ENCODE assay signal across 10 cellular contexts in genomic region chr2:74764429-74765272, GRCh38.
DNase-seq lines count a peak whose midpoint lies in the region; ATAC-seq and TF ChIP-seq lines count a peak whose summit lies in the region.
"Had no signal": no experiment of that assay in that cellular context is flagged by ENCODE, and none has a peak within 500 bp of the region (broad histone marks: within the 10 kb centered on the region; RNA-seq: fewer than 3 reads in every experiment).

No MANE protein-coding gene starts in this region.

- H3K79me2 ChIP-seq in fibroblast of lung (ENCODE audit: control insufficient read depth, insufficient read depth, low read length), result no peaks in the 10 kb centered on the region

- H3K27ac Mint-ChIP-seq in activated CD4-positive, alpha-beta T cell treated with anti-CD3 and anti-CD28 coated beads, Interleukin-2, amount 10 ng/mL, durations not matched to agents 24 days and 14 days, result no peak overlapping the region

- peaks cover 9% of the 10 kb centered on the region for H3K4me1 ChIP-seq in fibroblast of lung (ENCODE audit: control insufficient read depth, extremely low read depth, insufficient read depth, low read length)

- H3K27me3 ChIP-seq in fibroblast of lung (ENCODE audit: control insufficient read depth, insufficient read depth, low read length), result no peaks in the 10 kb centered on the region

- no peaks in the 10 kb centered on the region for H3K9me3 Mint-ChIP-seq in activated CD4-positive, alpha-beta T cell treated with anti-CD3 and anti-CD28 coated beads, Interleukin-2, amount 10 ng/mL, durations not matched to agents 24 days and 14 days

- no peaks in the 10 kb centered on the region for H4K20me1 ChIP-seq in fibroblast of lung (ENCODE audit: control insufficient read depth, extremely low read depth, insufficient read depth, low read length)

- no peak overlapping the region for H3K4me2 ChIP-seq in fibroblast of lung (ENCODE audit: extremely low read depth, insufficient read depth, low read length)

- H3K4me3 Mint-ChIP-seq in activated CD4-positive, alpha-beta T cell treated with anti-CD3 and anti-CD28 coated beads, Interleukin-2, amount 10 ng/mL, durations not matched to agents 24 days and 14 days, result no peak overlapping the region

- H3K9ac ChIP-seq in fibroblast of lung (ENCODE audit: insufficient read depth, low read length), result no peak overlapping the region

- H3K4me1 Mint-ChIP-seq in activated CD4-positive, alpha-beta T cell treated with anti-CD3 and anti-CD28 coated beads, Interleukin-2, amount 10 ng/mL, durations not matched to agents 24 days and 14 days, result peaks cover 17% of the 10 kb centered on the region

- no peak for TF ChIP-seq CTCF in fibroblast of lung (conservative IDR thresholded peaks at IDR 0.05 in 1 of 2, IDR thresholded peaks at IDR 0.05 in 1 of 2; ENCODE audit: low read depth in 1 of 2, low read length in 2 of 2)

- intact Hi-C loops in activated CD4-positive, alpha-beta T cell treated with anti-CD3 and anti-CD28 coated beads, Interleukin-2, amount 10 ng/mL, durations not matched to agents 24 days and 14 days (cut with micrococcal nuclease), result no loop called here

- no peaks in the 10 kb centered on the region for H3K36me3 ChIP-seq in fibroblast of lung (ENCODE audit: control insufficient read depth, insufficient read depth, low read length)

- no peaks in the 10 kb centered on the region for H3K36me3 Mint-ChIP-seq in activated CD4-positive, alpha-beta T cell treated with anti-CD3 and anti-CD28 coated beads, Interleukin-2, amount 10 ng/mL, durations not matched to agents 24 days and 14 days (ENCODE audit: low read depth)

- peaks cover 5% of the 10 kb centered on the region for H3K27me3 Mint-ChIP-seq in activated CD4-positive, alpha-beta T cell treated with anti-CD3 and anti-CD28 coated beads, Interleukin-2, amount 10 ng/mL, durations not matched to agents 24 days and 14 days

- no peak overlapping the region for H3K4me3 ChIP-seq in fibroblast of lung (replicated peaks in 1 of 4; ENCODE audit: control extremely low read depth in 1 of 4, insufficient read depth in 1 of 4, low read depth in 3 of 4, low read length in 4 of 4)

- no peak overlapping the region for H3K27ac ChIP-seq in fibroblast of lung (ENCODE audit: insufficient read depth, low read length)

- DNase-seq in AML-193 (lab: John Stamatoyannopoulos, UW) (peak; percentile 76 to 80), NCI-H69 (lab: John Stamatoyannopoulos, UW) (peak; percentile 63), fibroblast of lung (ENCODE audit: low read depth in 2 of 2) (peak; percentile 9 to 29), iPS-NIHi11 (ENCODE audit: low spot score) (no peak)
- DNase-seq in activated CD4-positive, alpha-beta T cell treated with anti-CD3 and anti-CD28 coated beads, Interleukin-2, amount 10 ng/mL, durations not matched to agents 24 days and 14 days, result no peak
- no peak for DNase-seq in activated CD4-positive, alpha-beta T cell treated with anti-CD3 and anti-CD28 coated beads, Interleukin-2, amount 50 U/mL, for 1 hour
- DNase-seq: left colon, NCI-H2227 treated with DMSO at 0.1 percent for 48 hours had no signal

- no peak overlapping the region for H2AFZ ChIP-seq in fibroblast of lung (ENCODE audit: low read length)

- ATAC-seq in GM19395 (IDR thresholded peaks at IDR 0.05; ENCODE audit: unreplicated experiment), result peak; percentile 49
- ATAC-seq in HG03521 (IDR thresholded peaks at IDR 0.05; ENCODE audit: unreplicated experiment), result no peak
- ATAC-seq: left colon had no signal

- H3K9me3 ChIP-seq in fibroblast of lung (ENCODE audit: control insufficient read depth, insufficient read depth, low read depth, low read length), result no peaks in the 10 kb centered on the region

Comparison
In these comparisons a context has a peak if more than half of its experiments do, and no peak if none do; other contexts are left out.
1. DNase-seq: peak in AML-193 (2 of 2), NCI-H69 (single experiment) and fibroblast of lung (2 of 2); none in activated CD4-positive, alpha-beta T cell treated with anti-CD3 and anti-CD28 coated beads, Interleukin-2, amount 10 ng/mL, durations not matched to agents 24 days and 14 days (single experiment), iPS-NIHi11 (single experiment) and activated CD4-positive, alpha-beta T cell treated with anti-CD3 and anti-CD28 coated beads, Interleukin-2, amount 50 U/mL, for 1 hour (single experiment).